8 cellular contexts compared by ENCODE assay signal in the genomic region with DNA sequence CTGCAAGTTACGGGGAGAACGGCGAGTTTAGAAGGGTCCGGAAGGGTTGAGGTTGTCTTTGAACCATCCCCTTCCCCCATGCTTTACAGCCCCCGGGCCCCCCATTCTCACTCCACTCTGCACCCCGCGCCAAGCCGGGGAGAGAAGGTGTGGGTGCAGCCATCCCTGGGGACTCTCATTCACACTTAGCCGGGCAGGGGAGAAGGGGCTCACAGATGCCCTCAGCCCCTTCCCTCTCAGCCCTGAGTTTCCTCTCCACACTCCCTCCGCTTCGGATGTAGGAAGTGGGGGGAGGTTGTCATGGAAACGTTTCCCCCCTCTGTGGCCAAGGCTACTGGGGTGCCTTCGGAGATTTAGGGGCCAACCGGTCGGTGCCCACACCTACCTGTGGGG. TPM values are rescaled to one million over a fixed set of nuclear protein-coding genes. Genes with fewer than 3 reads are reported as not detected.
DNase-seq lines count a peak whose midpoint lies in the region; ATAC-seq and TF ChIP-seq lines count a peak whose summit lies in the region.

No MANE protein-coding gene starts in this region.

- BruUV-seq in PC-9 (replicated peaks; lab: Mats Ljungman, UMichigan): no TSS peak

- H3K9me2 ChIP-seq in PC-9 (ENCODE audit: insufficient read depth): no peaks in the 10 kb centered on the region

- H3K9ac ChIP-seq in HUES48 (ENCODE audit: low read depth, low read length) (no peak overlapping the region; the same call in 1 of the 2 replicates), mucosa of rectum (ENCODE audit: low read depth in 1 of 2, low read length in 2 of 2) (peak overlapping the region in 1 of 2 donors; percentile 59)

- H3K36me3 ChIP-seq in CD8-positive, alpha-beta memory T cell (ENCODE audit: insufficient read depth, low read length): no peaks in the 10 kb centered on the region
- H3K36me3 ChIP-seq in HUES48 (ENCODE audit: control insufficient read depth, insufficient read depth, low read length) (no peaks in the 10 kb centered on the region), mucosa of rectum (ENCODE audit: control insufficient read depth in 2 of 2, insufficient read depth in 2 of 2, low read length in 2 of 2) (no peaks in the 10 kb centered on the region), PC-9 (ENCODE audit: low read depth) (no peaks in the 10 kb centered on the region)

- no peaks in the 10 kb centered on the region for H3K36me3 Mint-ChIP-seq in CD8-positive, alpha-beta memory T cell

- TF ChIP-seq CTCF in PC-9 (conservative IDR thresholded peaks at IDR 0.05): no peak

- peaks cover 26 to 33% of the 10 kb centered on the region in 2 donors for H3K27me3 Mint-ChIP-seq in CD8-positive, alpha-beta memory T cell

- H3K27me3 ChIP-seq in CD8-positive, alpha-beta memory T cell (ENCODE audit: insufficient read depth, low read length, poor library complexity, severe bottlenecking): peaks cover 25% of the 10 kb centered on the region
- H3K27me3 ChIP-seq in HUES48 (ENCODE audit: control insufficient read depth, insufficient read depth, low read length): peaks cover 66% of the 10 kb centered on the region
- H3K27me3 ChIP-seq in mucosa of rectum (ENCODE audit: control insufficient read depth in 2 of 2, insufficient read depth in 2 of 2, low read length in 2 of 2): peaks cover 41 to 45% of the 10 kb centered on the region in 2 donors
- peaks cover 22% of the 10 kb centered on the region; the same call in 1 of the 2 replicates for H3K27me3 ChIP-seq in PC-9 (ENCODE audit: insufficient read depth, low read depth)

- H3K27ac Mint-ChIP-seq in CD8-positive, alpha-beta memory T cell: peak overlapping the region in 3 of 8 donors; percentile 52 to 72 (median 62)

- no peaks in the 10 kb centered on the region for H3F3A ChIP-seq in PC-9 (ENCODE audit: insufficient read depth, low read depth)

- H4K20me1 ChIP-seq in PC-9 (ENCODE audit: insufficient read depth): no peaks in the 10 kb centered on the region

- H3K4me2 ChIP-seq in PC-9: no peak overlapping the region

- peaks cover 8 to 18% (median 12%) of the 10 kb centered on the region in 3 donors for H3K4me1 Mint-ChIP-seq in CD8-positive, alpha-beta memory T cell

- no peak overlapping the region for H2AFZ ChIP-seq in PC-9

- H3K4me3 ChIP-seq in CD8-positive, alpha-beta memory T cell (ENCODE audit: low read length): peak overlapping the region; percentile 55
- H3K4me3 ChIP-seq in HUES48 (ENCODE audit: low read depth, low read length) (peak overlapping the region; percentile 85), mucosa of rectum (ENCODE audit: low read length in 2 of 2) (peak overlapping the region; percentile 70 to 81), PC-9 (no peak overlapping the region)

- H3K4me3 Mint-ChIP-seq in CD8-positive, alpha-beta memory T cell: peak overlapping the region; percentile 73 to 93 (median 78)

- POLR2A ChIA-PET in CD8-positive, alpha-beta memory T cell (lab: Charles Lee): no interaction called here
- POLR2A ChIA-PET in PC-9 (lab: Charles Lee; ENCODE audit: unreplicated experiment): no interaction called here

- no peaks in the 10 kb centered on the region for H3K79me2 ChIP-seq in PC-9 (ENCODE audit: low read depth)

- DNase-seq in CD8-positive, alpha-beta memory T cell: no peak
- DNase-seq in NCI-H2196 treated with DMSO at 0.1 percent for 48 hours (lab: John Stamatoyannopoulos, UW; ENCODE audit: unreplicated experiment): no peak
- no peak for DNase-seq in activated CD4-positive, CD25-positive, alpha-beta regulatory T cell (lab: John Stamatoyannopoulos, UW)
- DNase-seq in PC-9: no peak

- ATAC-seq in HG02884 (IDR thresholded peaks at IDR 0.05; ENCODE audit: unreplicated experiment): no peak

- CTCF ChIA-PET in CD8-positive, alpha-beta memory T cell (lab: Charles Lee): interaction anchor here (1.4 kb wide), 1 partner anchor 15 kb away, joined by 3 read pairs; no protein-coding TSS in a partner anchor
- CTCF ChIA-PET in PC-9 (lab: Charles Lee): no interaction called here

- H3K9me3 Mint-ChIP-seq in CD8-positive, alpha-beta memory T cell: peaks cover 0 to 3% (median 0%) of the 10 kb centered on the region in 5 donors

- H3K27ac ChIP-seq in CD8-positive, alpha-beta memory T cell (ENCODE audit: low read depth, low read length): no peak overlapping the region
- H3K27ac ChIP-seq in HUES48 (ENCODE audit: low read depth, low read length) (no peak overlapping the region), cingulate gyrus (ENCODE audit: low read depth, low read length) (peak overlapping the region; percentile 88), mucosa of rectum (ENCODE audit: low read depth in 2 of 2, low read length in 2 of 2) (peak overlapping the region in 1 of 2 donors; percentile 43), PC-9 (no peak overlapping the region)

- peaks cover 26% of the 10 kb centered on the region for H3K4me1 ChIP-seq in CD8-positive, alpha-beta memory T cell (ENCODE audit: insufficient read depth, low read length)
- H3K4me1 ChIP-seq in HUES48 (ENCODE audit: control insufficient read depth, insufficient read depth, low read length) (peaks cover 23% of the 10 kb centered on the region), mucosa of rectum (ENCODE audit: control insufficient read depth in 2 of 2, insufficient read depth in 2 of 2, low read length in 2 of 2) (peaks cover 12 to 15% of the 10 kb centered on the region in 2 donors), PC-9 (replicated peaks; ENCODE audit: insufficient read depth) (no peaks in the 10 kb centered on the region)

- intact Hi-C loops in PC-9 (cut with micrococcal nuclease; ENCODE audit: unreplicated experiment): no loop called here

- H3K9me3 ChIP-seq in CD8-positive, alpha-beta memory T cell (ENCODE audit: low read length): no peaks in the 10 kb centered on the region
- no peaks in the 10 kb centered on the region for H3K9me3 ChIP-seq in HUES48 (ENCODE audit: control insufficient read depth, insufficient read depth, low read length)
- H3K9me3 ChIP-seq in mucosa of rectum (ENCODE audit: control insufficient read depth in 2 of 2, low read length in 2 of 2): no peaks in the 10 kb centered on the region
- no peaks in the 10 kb centered on the region for H3K9me3 ChIP-seq in PC-9 (ENCODE audit: insufficient read depth, low read depth)

RNA-seq across cellular contexts. Expression of a gene that starts 0.3 kb away (rescaled TPM):
- total RNA-seq in CD8-positive, alpha-beta memory T cell: 1 to 10 TPM in 1 of 2 experiments, under 1 TPM in 1; 0.90 to 1.1 TPM
- polyA plus RNA-seq in CD8-positive, alpha-beta memory T cell: 2.7 TPM
- total RNA-seq in PC-9 (2021): not detected in 2 replicates
